ENCODE assay signal across 8 cellular contexts in genomic region chr11:33735426-33736147, GRCh38.
DNase-seq lines count a peak whose midpoint lies in the region; ATAC-seq and TF ChIP-seq lines count a peak whose summit lies in the region.

No MANE protein-coding gene starts in this region.

- peaks cover 27% of the 10 kb centered on the region for H3K79me2 ChIP-seq in parathyroid adenoma

- H3K9me3 ChIP-seq in parathyroid adenoma (ENCODE audit: control insufficient read depth, low read length): no peaks in the 10 kb centered on the region

- H3K27me3 ChIP-seq in parathyroid adenoma (ENCODE audit: control insufficient read depth, insufficient read depth, low read length): no peaks in the 10 kb centered on the region

- DNase-seq in activated T-cell treated with anti-CD3 and anti-CD28 coated beads for 1 hour (ENCODE audit: low read depth) (peak; percentile 20), activated T-cell treated with anti-CD3 and anti-CD28 coated beads for 4 hours (no peak), NCI-H69 (lab: John Stamatoyannopoulos, UW) (peak; percentile 75), head of caudate nucleus (peak in 23 of 42 donors; percentile 13 to 66 (median 40)), superior temporal gyrus (ENCODE audit: extremely low spot score) (no peak)
- DNase-seq in activated effector memory CD4-positive, alpha-beta T cell treated with anti-CD3 and anti-CD28 coated beads, Interleukin-2, amount 50 U/mL, for 16 hours: peak; percentile 81

- peak overlapping the region; percentile 74 for H2AFZ ChIP-seq in parathyroid adenoma

- TF ChIP-seq CTCF in parathyroid adenoma (IDR thresholded peaks at IDR 0.05): no peak

- peak overlapping the region; percentile 88 for H3K4me2 ChIP-seq in parathyroid adenoma (ENCODE audit: low read length)

- intact Hi-C loops in head of caudate nucleus (cut with DNase I): loop anchor here (5.0 kb wide), 2 partner anchors 33 to 37 kb away; partner anchors contain the start of genes C11orf91 and FBXO3

- H3K4me3 ChIP-seq in parathyroid adenoma (ENCODE audit: low read depth, low read length): peak overlapping the region; percentile 85

- peak; percentile 36 for ATAC-seq in HG02970 (IDR thresholded peaks at IDR 0.05; ENCODE audit: low FRiP score, unreplicated experiment)

- peak overlapping the region; percentile 94 for H3K9ac ChIP-seq in parathyroid adenoma

- peak overlapping the region; percentile 97 for H3K27ac ChIP-seq in parathyroid adenoma

- H3K4me1 ChIP-seq in parathyroid adenoma: peaks cover 15% of the 10 kb centered on the region

- H3K36me3 ChIP-seq in parathyroid adenoma (ENCODE audit: control insufficient read depth, insufficient read depth, low read length): no peaks in the 10 kb centered on the region

Comparison
In these comparisons a context has a peak if more than half of its experiments do, and no peak if none do; other contexts are left out.
1. DNase-seq: peak in activated T-cell treated with anti-CD3 and anti-CD28 coated beads for 1 hour (single experiment), NCI-H69 (single experiment), activated effector memory CD4-positive, alpha-beta T cell treated with anti-CD3 and anti-CD28 coated beads, Interleukin-2, amount 50 U/mL, for 16 hours (single experiment) and head of caudate nucleus (23 of 42); none in activated T-cell treated with anti-CD3 and anti-CD28 coated beads for 4 hours (single experiment) and superior temporal gyrus (single experiment).